ENCODE assay signal across 27 cellular contexts in the genomic region with DNA sequence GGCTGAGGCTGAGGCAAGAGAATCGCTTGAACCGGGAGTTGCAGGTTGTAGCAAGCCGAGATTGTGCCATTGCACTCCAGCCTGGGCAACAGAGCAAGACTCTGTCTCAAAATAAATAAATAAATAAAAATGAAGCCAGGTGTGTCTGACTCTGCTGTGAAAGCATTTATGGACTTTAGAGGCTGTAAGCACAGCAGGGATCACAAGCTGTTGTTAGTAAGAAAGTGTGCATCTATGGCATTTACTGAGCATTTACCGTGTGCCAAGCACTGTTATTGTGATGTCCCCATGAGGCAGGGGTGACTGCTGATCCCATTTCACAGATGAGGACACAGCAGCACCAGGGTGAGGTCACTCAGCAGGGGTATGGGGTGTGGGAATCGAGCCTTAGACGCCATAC. TPM values are rescaled to one million over a fixed set of nuclear protein-coding genes. Genes with fewer than 3 reads are reported as not detected.
"Had no signal": no experiment of that assay in that cellular context is flagged by ENCODE, and none has a peak within 500 bp of the region (broad histone marks: within the 10 kb centered on the region; RNA-seq: fewer than 3 reads in every experiment).

No MANE protein-coding gene starts in this region.

- H3K36me3 Mint-ChIP-seq: activated CD8-positive, alpha-beta memory T cell treated with anti-CD3 and anti-CD28 coated beads, Interleukin-2, amount 10 ng/mL, durations not matched to agents 7 days and 5 days; activated naive CD8-positive, alpha-beta T cell; brain; WTC11 had no signal

- H3K9me3 Mint-ChIP-seq: activated T-cell treated with anti-CD3 and anti-CD28 coated beads, Interleukin-2, amount 50 U/mL, for 24 hours; activated T-helper 1 cell treated with anti-CD3 and anti-CD28 coated beads, Interleukin-12 subunit alpha, Interleukin-12 subunit beta, Interleukin-2, Interleukin-4 antibody, amounts not matched to agents 30 ng/mL and 10 ng/mL and 1 ng/mL, durations not matched to agents 14 hours and 24 hours and 36 hours; brain; central memory CD8-positive, alpha-beta T cell; T-helper 1 cell treated with Interleukin-12 subunit alpha and Interleukin-12 subunit beta and Interleukin-4 antibody, amounts not matched to agents 30 μg/mL and 1 μg/mL, for 36 hours; WTC11 had no signal

- H3K4me3 Mint-ChIP-seq: activated CD8-positive, alpha-beta memory T cell treated with anti-CD3 and anti-CD28 coated beads, Interleukin-2, amount 10 ng/mL, durations not matched to agents 7 days and 5 days; activated naive CD8-positive, alpha-beta T cell; activated T-cell treated with anti-CD3 and anti-CD28 coated beads, Interleukin-2, amount 50 U/mL, for 24 hours; activated T-helper 1 cell treated with anti-CD3 and anti-CD28 coated beads, Interleukin-12 subunit alpha, Interleukin-12 subunit beta, Interleukin-2, Interleukin-4 antibody, amounts not matched to agents 30 ng/mL and 10 ng/mL and 1 ng/mL, durations not matched to agents 14 hours and 24 hours and 36 hours; brain; central memory CD8-positive, alpha-beta T cell; T-helper 1 cell treated with Interleukin-12 subunit alpha and Interleukin-12 subunit beta and Interleukin-4 antibody, amounts not matched to agents 30 μg/mL and 1 μg/mL, for 36 hours; WTC11 had no signal

- H3K27ac Mint-ChIP-seq: activated CD8-positive, alpha-beta memory T cell treated with anti-CD3 and anti-CD28 coated beads, Interleukin-2, amount 10 ng/mL, durations not matched to agents 7 days and 5 days; activated naive CD8-positive, alpha-beta T cell; activated T-cell treated with anti-CD3 and anti-CD28 coated beads, Interleukin-2, amount 50 U/mL, for 24 hours; activated T-helper 1 cell treated with anti-CD3 and anti-CD28 coated beads, Interleukin-12 subunit alpha, Interleukin-12 subunit beta, Interleukin-2, Interleukin-4 antibody, amounts not matched to agents 30 ng/mL and 10 ng/mL and 1 ng/mL, durations not matched to agents 14 hours and 24 hours and 36 hours; brain; T-helper 1 cell treated with Interleukin-12 subunit alpha and Interleukin-12 subunit beta and Interleukin-4 antibody, amounts not matched to agents 30 μg/mL and 1 μg/mL, for 36 hours had no signal

- DNase-seq: activated CD4-positive, alpha-beta T cell treated with anti-CD3 and anti-CD28 coated beads for 48 hours; activated CD4-positive, alpha-beta T cell treated with anti-CD3 and anti-CD28 coated beads, Interleukin-2, amount 50 U/mL, for 48 hours; activated CD4-positive, CD25-positive, alpha-beta regulatory T cell treated with anti-CD3 and anti-CD28 coated beads, Interleukin-2, amount 50 U/mL, for 72 hours; activated CD8-positive, alpha-beta memory T cell treated with anti-CD3 and anti-CD28 coated beads, Interleukin-2, amount 10 ng/mL, durations not matched to agents 7 days and 5 days; activated effector memory CD4-positive, alpha-beta T cell treated with Interleukin-2 at 50 U/mL for 16 hours; activated naive CD4-positive, alpha-beta T cell treated with Interleukin-2 at 50 U/mL for 16 hours; activated T-cell treated with anti-CD3 and anti-CD28 coated beads, Interleukin-2, amount 50 U/mL, for 24 hours; amygdala; KG1; MM.1S; NCI-H1105; NCI-H1436 treated with DMSO at 0.1 percent for 48 hours; NCI-H187; NCI-H2081; NCI-H510A treated with DMSO at 0.1 percent for 48 hours; NCI-H69; SHP77; T-helper 9 cell had no signal

- ATAC-seq: activated CD8-positive, alpha-beta memory T cell treated with anti-CD3 and anti-CD28 coated beads, Interleukin-2, amount 10 ng/mL, durations not matched to agents 7 days and 5 days had no signal

- H3K27me3 Mint-ChIP-seq: activated CD8-positive, alpha-beta memory T cell treated with anti-CD3 and anti-CD28 coated beads, Interleukin-2, amount 10 ng/mL, durations not matched to agents 7 days and 5 days; activated naive CD8-positive, alpha-beta T cell; activated T-cell treated with anti-CD3 and anti-CD28 coated beads, Interleukin-2, amount 50 U/mL, for 24 hours; central memory CD8-positive, alpha-beta T cell had no signal

- FAIRE-seq: astrocyte, RCC 7860 had no signal

RNA-seq across cellular contexts. Expression of gene FAM151A, which starts 20.1 kb away (rescaled TPM):
- total RNA-seq: activated CD8-positive, alpha-beta memory T cell treated with anti-CD3 and anti-CD28 coated beads, Interleukin-2, amount 10 ng/mL, durations not matched to agents 7 days and 5 days; activated T-helper 1 cell treated with anti-CD3 and anti-CD28 coated beads, Interleukin-12 subunit alpha, Interleukin-12 subunit beta, Interleukin-2, Interleukin-4 antibody, amounts not matched to agents 30 ng/mL and 10 ng/mL and 1 ng/mL, durations not matched to agents 14 hours and 24 hours and 36 hours; astrocyte; SK-MEL-5 had no signal

RNA-seq across cellular contexts. Expression of gene MROH7, which starts 38.3 kb away (rescaled TPM):
- total RNA-seq: activated CD8-positive, alpha-beta memory T cell treated with anti-CD3 and anti-CD28 coated beads, Interleukin-2, amount 10 ng/mL, durations not matched to agents 7 days and 5 days; activated T-helper 1 cell treated with anti-CD3 and anti-CD28 coated beads, Interleukin-12 subunit alpha, Interleukin-12 subunit beta, Interleukin-2, Interleukin-4 antibody, amounts not matched to agents 30 ng/mL and 10 ng/mL and 1 ng/mL, durations not matched to agents 14 hours and 24 hours and 36 hours; astrocyte had no signal
